In genomic region chr6:136471372-136471771, GRCh38 we compare ENCODE assay signal across 18 cellular contexts.
DNase-seq lines count a peak whose midpoint lies in the region; ATAC-seq and TF ChIP-seq lines count a peak whose summit lies in the region.
"Had no signal": no experiment of that assay in that cellular context is flagged by ENCODE, and none has a peak within 500 bp of the region (broad histone marks: within the 10 kb centered on the region; RNA-seq: fewer than 3 reads in every experiment).

No MANE protein-coding gene starts in this region.

- DNase-seq in GM23248 = peak; percentile 11
- DNase-seq in LHCN-M2 (ENCODE audit: low read depth) = peak; percentile 5
- DNase-seq in astrocyte of the spinal cord (ENCODE audit: low read depth, low spot score) = peak; percentile 6
- peak; percentile 21 for DNase-seq in left kidney (ENCODE audit: low read depth, low spot score)
- no peak for DNase-seq in NCI-H2227 (lab: John Stamatoyannopoulos, UW; ENCODE audit: unreplicated experiment)
- DNase-seq in HPDE6-E6E7 (ENCODE audit: extremely low spot score) = no peak
- no peak for DNase-seq in RKO (ENCODE audit: low spot score)
- DNase-seq: adrenal gland, gastrocnemius medialis, NCI-H1436 treated with DMSO at 0.1 percent for 48 hours, NCI-H446 treated with DMSO at 0.1 percent for 48 hours, spleen had no signal

- no peaks in the 10 kb centered on the region for H3K36me3 ChIP-seq in GM23248 (ENCODE audit: low read depth)
- H3K36me3 ChIP-seq: adrenal gland, gastrocnemius medialis, prostate gland, spleen, tibial nerve had no signal

- WGBS in GM23248 (ENCODE audit: low coverage in 1 of 2, low lambda C conversion rate in 2 of 2, missing lambda C conversion rate in 2 of 2), 2 experiments = 71 to 74% methylated on average over 5 of the region's 5 CpGs

- no peaks in the 10 kb centered on the region for H4K20me1 ChIP-seq in GM23248 (ENCODE audit: insufficient read depth)

- H3K27me3 ChIP-seq in GM23248 (replicated peaks; ENCODE audit: insufficient read depth) = no peaks in the 10 kb centered on the region
- H3K27me3 ChIP-seq: adrenal gland, gastrocnemius medialis, spleen, tibial nerve had no signal

- ATAC-seq in GM19397 (IDR thresholded peaks at IDR 0.05; ENCODE audit: unreplicated experiment) = no peak
- ATAC-seq: gastrocnemius medialis; stimulated activated effector memory CD8-positive, alpha-beta T cell treated with anti-CD3 and anti-CD28 coated beads, Interleukin-12 subunit alpha, Interleukin-12 subunit beta, amount 100 ng/mL, for 72 hours had no signal

- no peak overlapping the region for H3K4me3 ChIP-seq in GM23248
- H3K4me3 ChIP-seq in astrocyte of the spinal cord (ENCODE audit: low read depth, low read length) = no peak overlapping the region
- H3K4me3 ChIP-seq: adrenal gland, gastrocnemius medialis, prostate gland, SK-N-MC, spleen, tibial nerve had no signal

- H3K27ac ChIP-seq in GM23248 = no peak overlapping the region
- H3K27ac ChIP-seq: adrenal gland, gastrocnemius medialis, prostate gland, SK-N-MC, spleen, tibial nerve, VCaP had no signal

- H3K4me2 ChIP-seq in GM23248 (ENCODE audit: unreplicated experiment) = no peak overlapping the region

- no peak for TF ChIP-seq CTCF in astrocyte of the spinal cord (IDR thresholded peaks at IDR 0.05; ENCODE audit: low read depth, low read length)

- no peak overlapping the region for H3K9ac ChIP-seq in GM23248

- H3K9me3 ChIP-seq in GM23248 (ENCODE audit: low read depth) = no peaks in the 10 kb centered on the region
- H3K9me3 ChIP-seq: adrenal gland, gastrocnemius medialis, prostate gland, spleen, tibial nerve had no signal

- in situ Hi-C loops in GM23248 (cut with MboI) (no loop called here), astrocyte of the spinal cord (cut with HindIII; ENCODE audit: low sequenced_read_pairs) (no loop called here)

- no peaks in the 10 kb centered on the region for H3F3A ChIP-seq in GM23248 (ENCODE audit: insufficient read depth)

- no peak overlapping the region for H2AFZ ChIP-seq in GM23248

- H3K4me1 ChIP-seq in GM23248 (ENCODE audit: insufficient read depth) = no peaks in the 10 kb centered on the region; the same call in 1 of the 2 replicates
- H3K4me1 ChIP-seq: gastrocnemius medialis, prostate gland had no signal

- no peaks in the 10 kb centered on the region for H3K9me2 ChIP-seq in GM23248 (ENCODE audit: insufficient read depth)

- no peaks in the 10 kb centered on the region for H3K79me2 ChIP-seq in GM23248 (ENCODE audit: insufficient read depth)

Comparison
In these comparisons a context has a peak if more than half of its experiments do, and no peak if none do; other contexts are left out.
1. DNase-seq: peak in GM23248 (single experiment), LHCN-M2 (single experiment), astrocyte of the spinal cord (single experiment) and left kidney (single experiment); none in NCI-H2227 (single experiment), HPDE6-E6E7 (single experiment) and RKO (single experiment).